Comparison of ENCODE assay signal across 20 cellular contexts in the genomic region with DNA sequence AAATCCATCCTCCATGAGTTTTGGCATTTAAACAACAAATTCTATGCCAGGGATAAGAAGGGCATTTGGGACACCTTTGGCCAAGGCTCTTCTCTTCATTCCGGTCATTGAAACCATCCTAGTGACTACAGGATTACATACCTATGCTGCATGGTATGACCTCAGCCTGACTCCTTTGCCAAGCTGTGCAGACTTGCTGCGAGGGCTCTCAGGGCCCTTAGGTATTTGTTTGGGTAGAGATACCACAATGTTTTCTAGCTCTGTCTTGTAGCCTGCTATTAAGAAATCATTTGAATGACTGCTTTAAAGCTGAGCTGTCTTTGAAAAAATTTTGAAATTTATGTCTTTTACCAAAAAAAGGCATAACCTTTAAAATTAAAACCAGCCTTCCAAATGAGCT.
A peak's percentile ranks its signal among the peaks of the same experiment; 100 is the strongest.
DNase-seq lines count a peak whose midpoint lies in the region; ATAC-seq and TF ChIP-seq lines count a peak whose summit lies in the region.
"Had no signal": no experiment of that assay in that cellular context is flagged by ENCODE, and none has a peak within 500 bp of the region (broad histone marks: within the 10 kb centered on the region; RNA-seq: fewer than 3 reads in every experiment).

No MANE protein-coding gene starts in this region.

- CTCF ChIA-PET in mammary epithelial cell (lab: Charles Lee; ENCODE audit: low non-redundant PET), result no interaction called here
- CTCF ChIA-PET in MCF 10A (lab: Yijun Ruan, JAX), result interaction anchor here (0.6 to 0.7 kb wide), 2 partner anchors 200 to 958 kb away, joined by 3 read pairs; no protein-coding TSS in a partner anchor

- H3K27me3 ChIP-seq in mammary epithelial cell (ENCODE audit: insufficient read depth, low read length), result no peaks in the 10 kb centered on the region
- H3K27me3 ChIP-seq in upper lobe of right lung, result no peaks in the 10 kb centered on the region

- no peak overlapping the region for H3K4me3 Mint-ChIP-seq in MCF 10A (ENCODE audit: unreplicated experiment)

- POLR2A ChIA-PET in MCF 10A (lab: Yijun Ruan, JAX), result no interaction called here

- H4K20me1 ChIP-seq in mammary epithelial cell (ENCODE audit: insufficient read depth, low read length), result no peaks in the 10 kb centered on the region

- H3K36me3 ChIP-seq in mammary epithelial cell (ENCODE audit: insufficient read depth, low read length), result no peaks in the 10 kb centered on the region
- H3K36me3 ChIP-seq in upper lobe of right lung, result no peaks in the 10 kb centered on the region

- no peak overlapping the region for H3K27ac Mint-ChIP-seq in MCF 10A (ENCODE audit: low read depth, unreplicated experiment)

- H3K9me3 ChIP-seq in mammary epithelial cell (replicated peaks; ENCODE audit: insufficient read depth, low read length) (peaks cover 2% of the 10 kb centered on the region), upper lobe of right lung (no peaks in the 10 kb centered on the region)

- H2AFZ ChIP-seq in mammary epithelial cell (ENCODE audit: low read depth, low read length), result no peak overlapping the region

- DNase-seq in mammary epithelial cell (peak; percentile 69), MCF 10A (ENCODE audit: unreplicated experiment) (no peak), M059J (ENCODE audit: low read depth) (peak; percentile 30), epithelial cell of esophagus (ENCODE audit: low read depth) (peak; percentile 85), upper lobe of right lung (no peak), SHP77 (lab: John Stamatoyannopoulos, UW) (no peak), NCI-H526 (lab: John Stamatoyannopoulos, UW) (no peak)
- DNase-seq: 8988T, DMS 273 treated with DMSO at 0.1 percent for 48 hours, H7, IMR-90, Karpas-422, NCI-H1105, NCI-H1694 treated with DMSO at 0.1 percent for 48 hours, NCI-H69, OCI-M1, SIG-M5 had no signal

- peaks cover 8% of the 10 kb centered on the region for H3K9me3 Mint-ChIP-seq in MCF 10A (ENCODE audit: unreplicated experiment)

- H3K36me3 Mint-ChIP-seq in MCF 10A (ENCODE audit: insufficient read depth, unreplicated experiment), result no peaks in the 10 kb centered on the region

- BruUV-seq in mammary epithelial cell (replicated peaks; lab: Mats Ljungman, UMichigan) (no TSS peak), MCF 10A (replicated peaks; lab: Mats Ljungman, UMichigan) (no TSS peak)

- no peak overlapping the region for H3K4me3 ChIP-seq in mammary epithelial cell (replicated peaks in 1 of 3; ENCODE audit: insufficient read depth in 1 of 3, low read depth in 2 of 3, low read length in 3 of 3)
- H3K4me3 ChIP-seq in epithelial cell of esophagus (ENCODE audit: low read length), result no peak overlapping the region
- H3K4me3 ChIP-seq in upper lobe of right lung, result no peak overlapping the region
- H3K4me3 ChIP-seq: GM12878 had no signal

- H3K4me1 ChIP-seq in mammary epithelial cell (ENCODE audit: insufficient read depth, low read length) (no peaks in the 10 kb centered on the region), upper lobe of right lung (no peaks in the 10 kb centered on the region)

- dilution Hi-C loops in mammary epithelial cell (cut with HindIII; ENCODE audit: low sequenced_read_pairs), result no loop called here

- ATAC-seq in upper lobe of right lung (peak; percentile 80), GM19467 (IDR thresholded peaks at IDR 0.05; ENCODE audit: unreplicated experiment) (no peak)
- ATAC-seq: GM12878 had no signal

- no peak overlapping the region for H3K4me2 ChIP-seq in mammary epithelial cell (ENCODE audit: insufficient read depth, low read depth, low read length)

- no peaks in the 10 kb centered on the region for H3K27me3 Mint-ChIP-seq in MCF 10A (ENCODE audit: insufficient read depth, unreplicated experiment)

- TF ChIP-seq CTCF in mammary epithelial cell (conservative IDR thresholded peaks at IDR 0.05 in 1 of 2, IDR thresholded peaks at IDR 0.05 in 1 of 2; ENCODE audit: extremely low read depth in 1 of 2, insufficient read depth in 1 of 2, low read depth in 1 of 2, low read length in 2 of 2), result no peak
- TF ChIP-seq CTCF in MCF 10A (IDR thresholded peaks at IDR 0.05; ENCODE audit: unreplicated experiment), result no peak
- no peak for TF ChIP-seq CTCF in epithelial cell of esophagus (IDR thresholded peaks at IDR 0.05; ENCODE audit: insufficient read depth, low read depth, low read length, missing control alignments)
- TF ChIP-seq CTCF in upper lobe of right lung (IDR thresholded peaks at IDR 0.05), result no peak

- no peaks in the 10 kb centered on the region for H3K4me1 Mint-ChIP-seq in MCF 10A (ENCODE audit: insufficient read depth, unreplicated experiment)

- in situ Hi-C loops in mammary epithelial cell (cut with MboI; ENCODE audit: low sequenced_read_pairs in 2 of 2), result no loop called here

- H3K9ac ChIP-seq in mammary epithelial cell (ENCODE audit: insufficient read depth, low read length), result no peak overlapping the region

- H3K27ac ChIP-seq in mammary epithelial cell (ENCODE audit: insufficient read depth, low read depth, low read length), result no peak overlapping the region
- H3K27ac ChIP-seq in upper lobe of right lung, result no peak overlapping the region
- H3K27ac ChIP-seq: C4-2B had no signal

- intact Hi-C loops in mammary epithelial cell (cut with micrococcal nuclease), result no loop called here
- intact Hi-C loops in MCF 10A (cut with micrococcal nuclease), result loop anchor here (10.0 kb wide), 2 partner anchors 711 to 959 kb away; no protein-coding TSS in a partner anchor
- intact Hi-C loops in upper lobe of right lung (cut with DNase I), result no loop called here

- 19% methylated on average over 2 of the region's 2 CpGs for WGBS in mammary epithelial cell (ENCODE audit: low coverage, missing lambda C conversion rate)

- H3K79me2 ChIP-seq in mammary epithelial cell (ENCODE audit: insufficient read depth, low read length), result no peaks in the 10 kb centered on the region

Comparison
In these comparisons a context has a peak if more than half of its experiments do, and no peak if none do; other contexts are left out.
1. DNase-seq: peak in mammary epithelial cell (single experiment), M059J (single experiment) and epithelial cell of esophagus (single experiment); none in MCF 10A (single experiment), upper lobe of right lung (single experiment), SHP77 (0 of 2) and NCI-H526 (0 of 2).